ENCODE assay signal across 2 cellular contexts in the genomic region with DNA sequence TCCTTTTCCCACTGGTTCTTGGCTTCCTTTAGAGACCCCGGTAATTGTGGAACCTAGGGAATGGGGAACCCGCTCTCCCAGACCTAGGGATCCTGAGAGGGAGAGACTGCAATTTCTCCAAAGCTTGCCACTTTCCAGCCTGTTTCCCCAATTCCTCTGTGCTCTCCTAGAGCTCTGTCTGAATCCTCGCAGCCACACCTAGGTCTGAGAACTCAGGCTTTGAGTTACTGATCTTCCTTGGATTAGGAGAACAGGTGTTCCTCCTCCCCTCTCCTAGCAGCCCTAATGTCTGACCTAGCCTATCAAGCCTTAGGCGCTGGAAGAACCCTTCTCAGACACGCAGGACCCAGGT.
TF ChIP-seq lines count a peak whose summit lies in the region.

No MANE protein-coding gene starts in this region.

TF ChIP-seq in WTC11, 78 proteins besides CTCF, POLR2A, EP300 and RAD21:
- TF ChIP-seq CREM (CRISPR knock-in tag; IDR thresholded peaks at IDR 0.05) (no peak), NR1H2 (CRISPR knock-in tag; IDR thresholded peaks at IDR 0.05) (no peak), NR3C1 (CRISPR knock-in tag; conservative IDR thresholded peaks at IDR 0.05; ENCODE audit: low read depth) (no peak), IRF2 (CRISPR knock-in tag; IDR thresholded peaks at IDR 0.05; ENCODE audit: borderline replicate concordance, low read depth) (no peak), GTF2I (CRISPR knock-in tag; conservative IDR thresholded peaks at IDR 0.05) (no peak), JAZF1 (CRISPR knock-in tag; IDR thresholded peaks at IDR 0.05) (no peak), RORB (CRISPR knock-in tag; IDR thresholded peaks at IDR 0.05) (no peak), TEAD1 (CRISPR knock-in tag; IDR thresholded peaks at IDR 0.05) (no peak), OVOL2 (CRISPR knock-in tag; IDR thresholded peaks at IDR 0.05; ENCODE audit: borderline replicate concordance) (no peak), FOXJ3 (CRISPR knock-in tag; IDR thresholded peaks at IDR 0.05; ENCODE audit: borderline replicate concordance) (no peak), NFYB (CRISPR knock-in tag; conservative IDR thresholded peaks at IDR 0.05; ENCODE audit: low read depth) (no peak), TP53 (CRISPR knock-in tag; IDR thresholded peaks at IDR 0.05) (no peak), NR2C2 (CRISPR knock-in tag; IDR thresholded peaks at IDR 0.05) (no peak)
- TF ChIP-seq, protein P1, sequence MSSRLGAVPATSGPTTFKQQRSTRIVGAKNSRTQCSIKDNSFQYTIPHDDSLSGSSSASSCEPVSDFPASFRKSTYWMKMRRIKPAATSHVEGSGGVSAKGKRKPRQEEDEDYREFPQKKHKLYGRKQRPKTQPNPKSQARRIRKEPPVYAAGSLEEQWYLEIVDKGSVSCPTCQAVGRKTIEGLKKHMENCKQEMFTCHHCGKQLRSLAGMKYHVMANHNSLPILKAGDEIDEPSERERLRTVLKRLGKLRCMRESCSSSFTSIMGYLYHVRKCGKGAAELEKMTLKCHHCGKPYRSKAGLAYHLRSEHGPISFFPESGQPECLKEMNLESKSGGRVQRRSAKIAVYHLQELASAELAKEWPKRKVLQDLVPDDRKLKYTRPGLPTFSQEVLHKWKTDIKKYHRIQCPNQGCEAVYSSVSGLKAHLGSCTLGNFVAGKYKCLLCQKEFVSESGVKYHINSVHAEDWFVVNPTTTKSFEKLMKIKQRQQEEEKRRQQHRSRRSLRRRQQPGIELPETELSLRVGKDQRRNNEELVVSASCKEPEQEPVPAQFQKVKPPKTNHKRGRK (CRISPR knock-in tag; IDR thresholded peaks at IDR 0.05; ENCODE audit: borderline replicate concordance), result no peak
- TF ChIP-seq, protein P2, sequence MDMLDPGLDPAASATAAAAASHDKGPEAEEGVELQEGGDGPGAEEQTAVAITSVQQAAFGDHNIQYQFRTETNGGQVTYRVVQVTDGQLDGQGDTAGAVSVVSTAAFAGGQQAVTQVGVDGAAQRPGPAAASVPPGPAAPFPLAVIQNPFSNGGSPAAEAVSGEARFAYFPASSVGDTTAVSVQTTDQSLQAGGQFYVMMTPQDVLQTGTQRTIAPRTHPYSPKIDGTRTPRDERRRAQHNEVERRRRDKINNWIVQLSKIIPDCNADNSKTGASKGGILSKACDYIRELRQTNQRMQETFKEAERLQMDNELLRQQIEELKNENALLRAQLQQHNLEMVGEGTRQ (CRISPR knock-in tag; IDR thresholded peaks at IDR 0.05), result no peak
- TF ChIP-seq, protein P3, sequence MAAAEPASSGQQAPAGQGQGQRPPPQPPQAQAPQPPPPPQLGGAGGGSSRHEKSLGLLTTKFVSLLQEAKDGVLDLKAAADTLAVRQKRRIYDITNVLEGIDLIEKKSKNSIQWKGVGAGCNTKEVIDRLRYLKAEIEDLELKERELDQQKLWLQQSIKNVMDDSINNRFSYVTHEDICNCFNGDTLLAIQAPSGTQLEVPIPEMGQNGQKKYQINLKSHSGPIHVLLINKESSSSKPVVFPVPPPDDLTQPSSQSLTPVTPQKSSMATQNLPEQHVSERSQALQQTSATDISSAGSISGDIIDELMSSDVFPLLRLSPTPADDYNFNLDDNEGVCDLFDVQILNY (CRISPR knock-in tag; IDR thresholded peaks at IDR 0.05), result no peak
- TF ChIP-seq, protein P4, sequence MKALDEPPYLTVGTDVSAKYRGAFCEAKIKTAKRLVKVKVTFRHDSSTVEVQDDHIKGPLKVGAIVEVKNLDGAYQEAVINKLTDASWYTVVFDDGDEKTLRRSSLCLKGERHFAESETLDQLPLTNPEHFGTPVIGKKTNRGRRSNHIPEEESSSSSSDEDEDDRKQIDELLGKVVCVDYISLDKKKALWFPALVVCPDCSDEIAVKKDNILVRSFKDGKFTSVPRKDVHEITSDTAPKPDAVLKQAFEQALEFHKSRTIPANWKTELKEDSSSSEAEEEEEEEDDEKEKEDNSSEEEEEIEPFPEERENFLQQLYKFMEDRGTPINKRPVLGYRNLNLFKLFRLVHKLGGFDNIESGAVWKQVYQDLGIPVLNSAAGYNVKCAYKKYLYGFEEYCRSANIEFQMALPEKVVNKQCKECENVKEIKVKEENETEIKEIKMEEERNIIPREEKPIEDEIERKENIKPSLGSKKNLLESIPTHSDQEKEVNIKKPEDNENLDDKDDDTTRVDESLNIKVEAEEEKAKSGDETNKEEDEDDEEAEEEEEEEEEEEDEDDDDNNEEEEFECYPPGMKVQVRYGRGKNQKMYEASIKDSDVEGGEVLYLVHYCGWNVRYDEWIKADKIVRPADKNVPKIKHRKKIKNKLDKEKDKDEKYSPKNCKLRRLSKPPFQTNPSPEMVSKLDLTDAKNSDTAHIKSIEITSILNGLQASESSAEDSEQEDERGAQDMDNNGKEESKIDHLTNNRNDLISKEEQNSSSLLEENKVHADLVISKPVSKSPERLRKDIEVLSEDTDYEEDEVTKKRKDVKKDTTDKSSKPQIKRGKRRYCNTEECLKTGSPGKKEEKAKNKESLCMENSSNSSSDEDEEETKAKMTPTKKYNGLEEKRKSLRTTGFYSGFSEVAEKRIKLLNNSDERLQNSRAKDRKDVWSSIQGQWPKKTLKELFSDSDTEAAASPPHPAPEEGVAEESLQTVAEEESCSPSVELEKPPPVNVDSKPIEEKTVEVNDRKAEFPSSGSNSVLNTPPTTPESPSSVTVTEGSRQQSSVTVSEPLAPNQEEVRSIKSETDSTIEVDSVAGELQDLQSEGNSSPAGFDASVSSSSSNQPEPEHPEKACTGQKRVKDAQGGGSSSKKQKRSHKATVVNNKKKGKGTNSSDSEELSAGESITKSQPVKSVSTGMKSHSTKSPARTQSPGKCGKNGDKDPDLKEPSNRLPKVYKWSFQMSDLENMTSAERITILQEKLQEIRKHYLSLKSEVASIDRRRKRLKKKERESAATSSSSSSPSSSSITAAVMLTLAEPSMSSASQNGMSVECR (CRISPR knock-in tag; IDR thresholded peaks at IDR 0.05; ENCODE audit: borderline replicate concordance), result no peak
- TF ChIP-seq, protein P5, sequence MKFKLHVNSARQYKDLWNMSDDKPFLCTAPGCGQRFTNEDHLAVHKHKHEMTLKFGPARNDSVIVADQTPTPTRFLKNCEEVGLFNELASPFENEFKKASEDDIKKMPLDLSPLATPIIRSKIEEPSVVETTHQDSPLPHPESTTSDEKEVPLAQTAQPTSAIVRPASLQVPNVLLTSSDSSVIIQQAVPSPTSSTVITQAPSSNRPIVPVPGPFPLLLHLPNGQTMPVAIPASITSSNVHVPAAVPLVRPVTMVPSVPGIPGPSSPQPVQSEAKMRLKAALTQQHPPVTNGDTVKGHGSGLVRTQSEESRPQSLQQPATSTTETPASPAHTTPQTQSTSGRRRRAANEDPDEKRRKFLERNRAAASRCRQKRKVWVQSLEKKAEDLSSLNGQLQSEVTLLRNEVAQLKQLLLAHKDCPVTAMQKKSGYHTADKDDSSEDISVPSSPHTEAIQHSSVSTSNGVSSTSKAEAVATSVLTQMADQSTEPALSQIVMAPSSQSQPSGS (CRISPR knock-in tag; IDR thresholded peaks at IDR 0.05; ENCODE audit: borderline replicate concordance, low read depth), result no peak
TF ChIP-seq in WTC11: peak in this region for 0.

TF ChIP-seq in HepG2, 621 proteins besides CTCF, POLR2A, EP300 and RAD21:
- TF ChIP-seq DPF2 (CRISPR knock-in tag; IDR thresholded peaks at IDR 0.05; ENCODE audit: borderline replicate concordance, low read depth) (no peak), ZNF33A (CRISPR knock-in tag; IDR thresholded peaks at IDR 0.05; ENCODE audit: borderline replicate concordance) (no peak), NCOR1 (IDR thresholded peaks at IDR 0.05; ENCODE audit: borderline replicate concordance, low read length) (no peak), ZNF790 (CRISPR knock-in tag; IDR thresholded peaks at IDR 0.05; ENCODE audit: borderline replicate concordance) (0 out of 2 replicates have a peak, but pooled peaks have one; percentile 20), THAP11 (CRISPR knock-in tag; IDR thresholded peaks at IDR 0.05) (no peak), MZF1 (CRISPR knock-in tag; IDR thresholded peaks at IDR 0.05; ENCODE audit: borderline replicate concordance) (no peak), ZC3H13 (CRISPR knock-in tag; IDR thresholded peaks at IDR 0.05) (0 out of 2 replicates have a peak, but pooled peaks have one; percentile 3), ZFAT (CRISPR knock-in tag; conservative IDR thresholded peaks at IDR 0.05) (no peak), ZNF441 (CRISPR knock-in tag; IDR thresholded peaks at IDR 0.05; ENCODE audit: borderline replicate concordance) (0 out of 2 replicates have a peak, but pooled peaks have one; percentile 16)
- TF ChIP-seq, protein P6, sequence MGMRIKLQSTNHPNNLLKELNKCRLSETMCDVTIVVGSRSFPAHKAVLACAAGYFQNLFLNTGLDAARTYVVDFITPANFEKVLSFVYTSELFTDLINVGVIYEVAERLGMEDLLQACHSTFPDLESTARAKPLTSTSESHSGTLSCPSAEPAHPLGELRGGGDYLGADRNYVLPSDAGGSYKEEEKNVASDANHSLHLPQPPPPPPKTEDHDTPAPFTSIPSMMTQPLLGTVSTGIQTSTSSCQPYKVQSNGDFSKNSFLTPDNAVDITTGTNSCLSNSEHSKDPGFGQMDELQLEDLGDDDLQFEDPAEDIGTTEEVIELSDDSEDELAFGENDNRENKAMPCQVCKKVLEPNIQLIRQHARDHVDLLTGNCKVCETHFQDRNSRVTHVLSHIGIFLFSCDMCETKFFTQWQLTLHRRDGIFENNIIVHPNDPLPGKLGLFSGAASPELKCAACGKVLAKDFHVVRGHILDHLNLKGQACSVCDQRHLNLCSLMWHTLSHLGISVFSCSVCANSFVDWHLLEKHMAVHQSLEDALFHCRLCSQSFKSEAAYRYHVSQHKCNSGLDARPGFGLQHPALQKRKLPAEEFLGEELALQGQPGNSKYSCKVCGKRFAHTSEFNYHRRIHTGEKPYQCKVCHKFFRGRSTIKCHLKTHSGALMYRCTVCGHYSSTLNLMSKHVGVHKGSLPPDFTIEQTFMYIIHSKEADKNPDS (CRISPR knock-in tag; IDR thresholded peaks at IDR 0.05), result no peak
- TF ChIP-seq, protein P7, sequence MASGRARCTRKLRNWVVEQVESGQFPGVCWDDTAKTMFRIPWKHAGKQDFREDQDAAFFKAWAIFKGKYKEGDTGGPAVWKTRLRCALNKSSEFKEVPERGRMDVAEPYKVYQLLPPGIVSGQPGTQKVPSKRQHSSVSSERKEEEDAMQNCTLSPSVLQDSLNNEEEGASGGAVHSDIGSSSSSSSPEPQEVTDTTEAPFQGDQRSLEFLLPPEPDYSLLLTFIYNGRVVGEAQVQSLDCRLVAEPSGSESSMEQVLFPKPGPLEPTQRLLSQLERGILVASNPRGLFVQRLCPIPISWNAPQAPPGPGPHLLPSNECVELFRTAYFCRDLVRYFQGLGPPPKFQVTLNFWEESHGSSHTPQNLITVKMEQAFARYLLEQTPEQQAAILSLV (CRISPR knock-in tag; IDR thresholded peaks at IDR 0.05; ENCODE audit: borderline replicate concordance), result no peak
- TF ChIP-seq, protein P8, sequence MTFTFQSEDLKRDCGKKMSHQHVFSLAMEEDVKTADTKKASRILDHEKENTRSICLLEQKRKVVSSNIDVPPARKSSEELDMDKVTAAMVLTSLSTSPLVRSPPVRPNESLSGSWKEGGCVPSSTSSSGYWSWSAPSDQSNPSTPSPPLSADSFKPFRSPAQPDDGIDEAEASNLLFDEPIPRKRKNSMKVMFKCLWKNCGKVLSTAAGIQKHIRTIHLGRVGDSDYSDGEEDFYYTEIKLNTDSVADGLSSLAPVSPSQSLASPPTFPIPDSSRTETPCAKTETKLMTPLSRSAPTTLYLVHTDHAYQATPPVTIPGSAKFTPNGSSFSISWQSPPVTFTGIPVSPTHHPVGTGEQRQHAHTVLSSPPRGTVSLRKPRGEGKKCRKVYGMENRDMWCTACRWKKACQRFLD (CRISPR knock-in tag; IDR thresholded peaks at IDR 0.05; ENCODE audit: borderline replicate concordance), result no peak
- TF ChIP-seq, protein P9, sequence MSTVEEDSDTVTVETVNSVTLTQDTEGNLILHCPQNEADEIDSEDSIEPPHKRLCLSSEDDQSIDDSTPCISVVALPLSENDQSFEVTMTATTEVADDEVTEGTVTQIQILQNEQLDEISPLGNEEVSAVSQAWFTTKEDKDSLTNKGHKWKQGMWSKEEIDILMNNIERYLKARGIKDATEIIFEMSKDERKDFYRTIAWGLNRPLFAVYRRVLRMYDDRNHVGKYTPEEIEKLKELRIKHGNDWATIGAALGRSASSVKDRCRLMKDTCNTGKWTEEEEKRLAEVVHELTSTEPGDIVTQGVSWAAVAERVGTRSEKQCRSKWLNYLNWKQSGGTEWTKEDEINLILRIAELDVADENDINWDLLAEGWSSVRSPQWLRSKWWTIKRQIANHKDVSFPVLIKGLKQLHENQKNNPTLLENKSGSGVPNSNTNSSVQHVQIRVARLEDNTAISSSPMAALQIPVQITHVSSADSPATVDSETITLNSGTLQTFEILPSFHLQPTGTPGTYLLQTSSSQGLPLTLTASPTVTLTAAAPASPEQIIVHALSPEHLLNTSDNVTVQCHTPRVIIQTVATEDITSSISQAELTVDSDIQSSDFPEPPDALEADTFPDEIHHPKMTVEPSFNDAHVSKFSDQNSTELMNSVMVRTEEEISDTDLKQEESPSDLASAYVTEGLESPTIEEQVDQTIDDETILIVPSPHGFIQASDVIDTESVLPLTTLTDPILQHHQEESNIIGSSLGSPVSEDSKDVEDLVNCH (CRISPR knock-in tag; IDR thresholded peaks at IDR 0.05), result no peak
